ENCODE assay signal across 10 cellular contexts in the genomic region with DNA sequence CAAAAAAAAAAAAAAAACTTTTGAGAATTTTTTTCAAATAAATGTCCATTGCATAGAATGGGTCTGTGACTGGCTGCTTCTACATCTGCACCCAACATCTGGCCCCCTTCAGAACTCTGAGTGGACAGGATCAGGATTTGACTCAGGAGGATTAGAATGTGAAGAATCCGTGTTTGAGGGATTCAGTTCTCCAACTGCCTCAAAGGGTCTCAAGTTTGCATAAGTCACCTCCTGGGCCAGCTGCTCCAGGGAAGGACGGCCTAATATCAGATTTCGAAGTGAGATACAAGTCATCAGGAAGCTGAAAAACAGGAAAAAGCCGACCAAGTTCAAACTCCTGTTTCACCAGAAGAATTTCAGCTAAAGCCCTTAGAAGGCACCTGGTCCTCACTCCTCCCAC. TPM values are rescaled to one million over a fixed set of nuclear protein-coding genes. Genes with fewer than 3 reads are reported as not detected.
A peak's percentile ranks its signal among the peaks of the same experiment; 100 is the strongest.
DNase-seq lines count a peak whose midpoint lies in the region; ATAC-seq and TF ChIP-seq lines count a peak whose summit lies in the region.
"Had no signal": no experiment of that assay in that cellular context is flagged by ENCODE, and none has a peak within 500 bp of the region (broad histone marks: within the 10 kb centered on the region; RNA-seq: fewer than 3 reads in every experiment).

No MANE protein-coding gene starts in this region.

- H3K9me3 ChIP-seq in cardiac muscle cell (ENCODE audit: low read depth), result no peaks in the 10 kb centered on the region

- H3K4me3 ChIP-seq in cardiac muscle cell, result no peak overlapping the region
- H3K4me3 ChIP-seq in astrocyte of the spinal cord (ENCODE audit: low read depth, low read length), result no peak overlapping the region
- no peak overlapping the region for H3K4me3 ChIP-seq in urinary bladder (ENCODE audit: low read depth, low read length)
- no peak overlapping the region for H3K4me3 ChIP-seq in H7 (ENCODE audit: insufficient read depth, low read depth, low read length)

- H3K27me3 ChIP-seq in cardiac muscle cell, result no peaks in the 10 kb centered on the region
- H3K27me3 ChIP-seq in H7 (ENCODE audit: control insufficient read depth, insufficient read depth, low read length), result no peaks in the 10 kb centered on the region

- DNase-seq in cardiac muscle cell (ENCODE audit: low read depth in 1 of 2, low spot score in 1 of 2), result peak in 1 of 2 donors; percentile 95
- no peak for DNase-seq in left ventricle myocardium superior
- peak; percentile 89 for DNase-seq in astrocyte of the spinal cord (ENCODE audit: low read depth, low spot score)
- peak; percentile 73 for DNase-seq in islet precursor cell
- DNase-seq in H7, result no peak
- DNase-seq in effector CD8-positive, alpha-beta T cell (lab: John Stamatoyannopoulos, UW), result no peak
- no peak for DNase-seq in ecto neural progenitor cell (ENCODE audit: low spot score)
- DNase-seq: CD4-positive, CD25-positive, alpha-beta regulatory T cell; NCI-H2081 treated with DMSO at 0.1 percent for 48 hours had no signal

- WGBS in urinary bladder, result 34% methylated on average over 4 of the region's 4 CpGs

- H3K4me1 ChIP-seq in cardiac muscle cell (ENCODE audit: low read depth), result no peaks in the 10 kb centered on the region
- H3K4me1 ChIP-seq in urinary bladder (ENCODE audit: insufficient read depth), result no peaks in the 10 kb centered on the region

- in situ Hi-C loops in astrocyte of the spinal cord (cut with HindIII; ENCODE audit: low sequenced_read_pairs), result loop anchor here (25.0 kb wide), 1 partner anchor 138 kb away; the partner anchor contains the start of genes CAPG and SH2D6

- intact Hi-C loops in left ventricle myocardium superior (cut with micrococcal nuclease), result no loop called here

- H3K27ac ChIP-seq in cardiac muscle cell (peak overlapping the region; percentile 3), urinary bladder (ENCODE audit: low read depth) (peak overlapping the region; percentile 53)

- H3K36me3 ChIP-seq in cardiac muscle cell (peaks cover 35% of the 10 kb centered on the region), urinary bladder (ENCODE audit: insufficient read depth) (peaks cover 4% of the 10 kb centered on the region), H7 (replicated peaks; ENCODE audit: control insufficient read depth, insufficient read depth, low read length) (peaks cover 33% of the 10 kb centered on the region)

- no peak for ATAC-seq in left ventricle myocardium superior

- TF ChIP-seq CTCF in cardiac muscle cell (IDR thresholded peaks at IDR 0.05; ENCODE audit: low read depth, low read length) (no peak), astrocyte of the spinal cord (IDR thresholded peaks at IDR 0.05; ENCODE audit: low read depth, low read length) (no peak)

RNA-seq across cellular contexts. Expression of gene MAT2A, which starts 10.9 kb away (rescaled TPM):
- total RNA-seq in cardiac muscle cell (116 and 225 TPM in 2 replicates), left ventricle myocardium superior (130 TPM), urinary bladder (94.8 TPM)
- polyA plus RNA-seq in cardiac muscle cell (405 and 489 TPM in 2 replicates), urinary bladder (242 TPM)
- 57.6 and 98.6 TPM in 2 replicates for total RNA-seq in H7 (2014; rRNA removed; shearing (Covaris generic))

RNA-seq across cellular contexts. Expression of gene GGCX, which starts 11.5 kb away (rescaled TPM):
- total RNA-seq in cardiac muscle cell (18.6 and 24.3 TPM in 2 replicates), left ventricle myocardium superior (28.1 TPM), urinary bladder (42.3 TPM)
- polyA plus RNA-seq in cardiac muscle cell (32.0 and 33.5 TPM in 2 replicates), urinary bladder (26.4 TPM)
- 23.3 and 33.0 TPM in 2 replicates for total RNA-seq in H7 (2014; rRNA removed; shearing (Covaris generic))

RNA-seq across cellular contexts. Expression of gene VAMP8, which starts 27.6 kb away (rescaled TPM):
- 8.3 and 15.7 TPM in 2 replicates for total RNA-seq in cardiac muscle cell
- polyA plus RNA-seq in cardiac muscle cell, result 39.4 and 60.9 TPM in 2 replicates
- total RNA-seq in left ventricle myocardium superior, result 17.1 TPM
- total RNA-seq in urinary bladder, result 14.8 TPM
- 89.9 TPM for polyA plus RNA-seq in urinary bladder
- total RNA-seq in H7 (2014; rRNA removed; shearing (Covaris generic)), result 17.7 and 33.0 TPM in 2 replicates

RNA-seq across cellular contexts. Expression of gene VAMP5, which starts 34.4 kb away (rescaled TPM):
- total RNA-seq in cardiac muscle cell, result 6.7 and 7.7 TPM in 2 replicates
- polyA plus RNA-seq in cardiac muscle cell, result 19.1 and 28.1 TPM in 2 replicates
- total RNA-seq in left ventricle myocardium superior, result 54.8 TPM
- total RNA-seq in urinary bladder, result 8.0 TPM
- polyA plus RNA-seq in urinary bladder, result 157 TPM
- total RNA-seq in H7 (2014; rRNA removed; shearing (Covaris generic)), result 1.00 and 1.4 TPM in 2 replicates

RNA-seq across cellular contexts. Expression of gene RNF181, which starts 45.7 kb away (rescaled TPM):
- total RNA-seq in cardiac muscle cell (152 and 241 TPM in 2 replicates), left ventricle myocardium superior (89.9 TPM), urinary bladder (71.6 TPM)
- polyA plus RNA-seq in cardiac muscle cell (276 and 328 TPM in 2 replicates), urinary bladder (183 TPM)
- total RNA-seq in H7 (2014; rRNA removed; shearing (Covaris generic)), result 159 and 201 TPM in 2 replicates

Comparison
In these comparisons a context has a peak if more than half of its experiments do, and no peak if none do; other contexts are left out.
1. DNase-seq: peak in astrocyte of the spinal cord (single experiment) and islet precursor cell (single experiment); none in left ventricle myocardium superior (single experiment), H7 (single experiment), effector CD8-positive, alpha-beta T cell (single experiment) and ecto neural progenitor cell (single experiment).